2 cellular contexts compared by ENCODE assay signal in genomic region chr4:15116509-15117079, GRCh38.
TF ChIP-seq lines count a peak whose summit lies in the region.

No MANE protein-coding gene starts in this region.

TF ChIP-seq in liver, 16 proteins besides CTCF, POLR2A, EP300 and RAD21 (continued from another document):
- TF ChIP-seq, protein P1, sequence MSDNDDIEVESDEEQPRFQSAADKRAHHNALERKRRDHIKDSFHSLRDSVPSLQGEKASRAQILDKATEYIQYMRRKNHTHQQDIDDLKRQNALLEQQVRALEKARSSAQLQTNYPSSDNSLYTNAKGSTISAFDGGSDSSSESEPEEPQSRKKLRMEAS (IDR thresholded peaks at IDR 0.05): no peak
- TF ChIP-seq FOXA2 (IDR thresholded peaks at IDR 0.05) (no peak), TAF1 (conservative IDR thresholded peaks at IDR 0.05) (no peak), FOXA1 (IDR thresholded peaks at IDR 0.05) (no peak), NR2F2 (IDR thresholded peaks at IDR 0.05) (no peak), EGR1 (IDR thresholded peaks at IDR 0.05; ENCODE audit: low read depth in 2 of 2) (no peak), YY1 (IDR thresholded peaks at IDR 0.05) (peak; percentile 27), HNF4G (IDR thresholded peaks at IDR 0.05) (no peak)
- TF ChIP-seq, protein P2, sequence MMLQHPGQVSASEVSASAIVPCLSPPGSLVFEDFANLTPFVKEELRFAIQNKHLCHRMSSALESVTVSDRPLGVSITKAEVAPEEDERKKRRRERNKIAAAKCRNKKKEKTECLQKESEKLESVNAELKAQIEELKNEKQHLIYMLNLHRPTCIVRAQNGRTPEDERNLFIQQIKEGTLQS (IDR thresholded peaks at IDR 0.05): no peak
- TF ChIP-seq, protein P3, sequence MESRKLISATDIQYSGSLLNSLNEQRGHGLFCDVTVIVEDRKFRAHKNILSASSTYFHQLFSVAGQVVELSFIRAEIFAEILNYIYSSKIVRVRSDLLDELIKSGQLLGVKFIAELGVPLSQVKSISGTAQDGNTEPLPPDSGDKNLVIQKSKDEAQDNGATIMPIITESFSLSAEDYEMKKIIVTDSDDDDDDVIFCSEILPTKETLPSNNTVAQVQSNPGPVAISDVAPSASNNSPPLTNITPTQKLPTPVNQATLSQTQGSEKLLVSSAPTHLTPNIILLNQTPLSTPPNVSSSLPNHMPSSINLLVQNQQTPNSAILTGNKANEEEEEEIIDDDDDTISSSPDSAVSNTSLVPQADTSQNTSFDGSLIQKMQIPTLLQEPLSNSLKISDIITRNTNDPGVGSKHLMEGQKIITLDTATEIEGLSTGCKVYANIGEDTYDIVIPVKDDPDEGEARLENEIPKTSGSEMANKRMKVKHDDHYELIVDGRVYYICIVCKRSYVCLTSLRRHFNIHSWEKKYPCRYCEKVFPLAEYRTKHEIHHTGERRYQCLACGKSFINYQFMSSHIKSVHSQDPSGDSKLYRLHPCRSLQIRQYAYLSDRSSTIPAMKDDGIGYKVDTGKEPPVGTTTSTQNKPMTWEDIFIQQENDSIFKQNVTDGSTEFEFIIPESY (IDR thresholded peaks at IDR 0.05): peak; percentile 33
- TF ChIP-seq, protein P4, sequence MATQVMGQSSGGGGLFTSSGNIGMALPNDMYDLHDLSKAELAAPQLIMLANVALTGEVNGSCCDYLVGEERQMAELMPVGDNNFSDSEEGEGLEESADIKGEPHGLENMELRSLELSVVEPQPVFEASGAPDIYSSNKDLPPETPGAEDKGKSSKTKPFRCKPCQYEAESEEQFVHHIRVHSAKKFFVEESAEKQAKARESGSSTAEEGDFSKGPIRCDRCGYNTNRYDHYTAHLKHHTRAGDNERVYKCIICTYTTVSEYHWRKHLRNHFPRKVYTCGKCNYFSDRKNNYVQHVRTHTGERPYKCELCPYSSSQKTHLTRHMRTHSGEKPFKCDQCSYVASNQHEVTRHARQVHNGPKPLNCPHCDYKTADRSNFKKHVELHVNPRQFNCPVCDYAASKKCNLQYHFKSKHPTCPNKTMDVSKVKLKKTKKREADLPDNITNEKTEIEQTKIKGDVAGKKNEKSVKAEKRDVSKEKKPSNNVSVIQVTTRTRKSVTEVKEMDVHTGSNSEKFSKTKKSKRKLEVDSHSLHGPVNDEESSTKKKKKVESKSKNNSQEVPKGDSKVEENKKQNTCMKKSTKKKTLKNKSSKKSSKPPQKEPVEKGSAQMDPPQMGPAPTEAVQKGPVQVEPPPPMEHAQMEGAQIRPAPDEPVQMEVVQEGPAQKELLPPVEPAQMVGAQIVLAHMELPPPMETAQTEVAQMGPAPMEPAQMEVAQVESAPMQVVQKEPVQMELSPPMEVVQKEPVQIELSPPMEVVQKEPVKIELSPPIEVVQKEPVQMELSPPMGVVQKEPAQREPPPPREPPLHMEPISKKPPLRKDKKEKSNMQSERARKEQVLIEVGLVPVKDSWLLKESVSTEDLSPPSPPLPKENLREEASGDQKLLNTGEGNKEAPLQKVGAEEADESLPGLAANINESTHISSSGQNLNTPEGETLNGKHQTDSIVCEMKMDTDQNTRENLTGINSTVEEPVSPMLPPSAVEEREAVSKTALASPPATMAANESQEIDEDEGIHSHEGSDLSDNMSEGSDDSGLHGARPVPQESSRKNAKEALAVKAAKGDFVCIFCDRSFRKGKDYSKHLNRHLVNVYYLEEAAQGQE (IDR thresholded peaks at IDR 0.05): no peak

TF ChIP-seq in HepG2, 621 proteins besides CTCF, POLR2A, EP300 and RAD21 (continued from another document):
- no peak for TF ChIP-seq KLF6 (CRISPR knock-in tag; IDR thresholded peaks at IDR 0.05)
- TF ChIP-seq, protein P5, sequence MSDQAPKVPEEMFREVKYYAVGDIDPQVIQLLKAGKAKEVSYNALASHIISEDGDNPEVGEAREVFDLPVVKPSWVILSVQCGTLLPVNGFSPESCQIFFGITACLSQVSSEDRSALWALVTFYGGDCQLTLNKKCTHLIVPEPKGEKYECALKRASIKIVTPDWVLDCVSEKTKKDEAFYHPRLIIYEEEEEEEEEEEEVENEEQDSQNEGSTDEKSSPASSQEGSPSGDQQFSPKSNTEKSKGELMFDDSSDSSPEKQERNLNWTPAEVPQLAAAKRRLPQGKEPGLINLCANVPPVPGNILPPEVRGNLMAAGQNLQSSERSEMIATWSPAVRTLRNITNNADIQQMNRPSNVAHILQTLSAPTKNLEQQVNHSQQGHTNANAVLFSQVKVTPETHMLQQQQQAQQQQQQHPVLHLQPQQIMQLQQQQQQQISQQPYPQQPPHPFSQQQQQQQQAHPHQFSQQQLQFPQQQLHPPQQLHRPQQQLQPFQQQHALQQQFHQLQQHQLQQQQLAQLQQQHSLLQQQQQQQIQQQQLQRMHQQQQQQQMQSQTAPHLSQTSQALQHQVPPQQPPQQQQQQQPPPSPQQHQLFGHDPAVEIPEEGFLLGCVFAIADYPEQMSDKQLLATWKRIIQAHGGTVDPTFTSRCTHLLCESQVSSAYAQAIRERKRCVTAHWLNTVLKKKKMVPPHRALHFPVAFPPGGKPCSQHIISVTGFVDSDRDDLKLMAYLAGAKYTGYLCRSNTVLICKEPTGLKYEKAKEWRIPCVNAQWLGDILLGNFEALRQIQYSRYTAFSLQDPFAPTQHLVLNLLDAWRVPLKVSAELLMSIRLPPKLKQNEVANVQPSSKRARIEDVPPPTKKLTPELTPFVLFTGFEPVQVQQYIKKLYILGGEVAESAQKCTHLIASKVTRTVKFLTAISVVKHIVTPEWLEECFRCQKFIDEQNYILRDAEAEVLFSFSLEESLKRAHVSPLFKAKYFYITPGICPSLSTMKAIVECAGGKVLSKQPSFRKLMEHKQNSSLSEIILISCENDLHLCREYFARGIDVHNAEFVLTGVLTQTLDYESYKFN (CRISPR knock-in tag; conservative IDR thresholded peaks at IDR 0.05): no peak
- TF ChIP-seq, protein P6, sequence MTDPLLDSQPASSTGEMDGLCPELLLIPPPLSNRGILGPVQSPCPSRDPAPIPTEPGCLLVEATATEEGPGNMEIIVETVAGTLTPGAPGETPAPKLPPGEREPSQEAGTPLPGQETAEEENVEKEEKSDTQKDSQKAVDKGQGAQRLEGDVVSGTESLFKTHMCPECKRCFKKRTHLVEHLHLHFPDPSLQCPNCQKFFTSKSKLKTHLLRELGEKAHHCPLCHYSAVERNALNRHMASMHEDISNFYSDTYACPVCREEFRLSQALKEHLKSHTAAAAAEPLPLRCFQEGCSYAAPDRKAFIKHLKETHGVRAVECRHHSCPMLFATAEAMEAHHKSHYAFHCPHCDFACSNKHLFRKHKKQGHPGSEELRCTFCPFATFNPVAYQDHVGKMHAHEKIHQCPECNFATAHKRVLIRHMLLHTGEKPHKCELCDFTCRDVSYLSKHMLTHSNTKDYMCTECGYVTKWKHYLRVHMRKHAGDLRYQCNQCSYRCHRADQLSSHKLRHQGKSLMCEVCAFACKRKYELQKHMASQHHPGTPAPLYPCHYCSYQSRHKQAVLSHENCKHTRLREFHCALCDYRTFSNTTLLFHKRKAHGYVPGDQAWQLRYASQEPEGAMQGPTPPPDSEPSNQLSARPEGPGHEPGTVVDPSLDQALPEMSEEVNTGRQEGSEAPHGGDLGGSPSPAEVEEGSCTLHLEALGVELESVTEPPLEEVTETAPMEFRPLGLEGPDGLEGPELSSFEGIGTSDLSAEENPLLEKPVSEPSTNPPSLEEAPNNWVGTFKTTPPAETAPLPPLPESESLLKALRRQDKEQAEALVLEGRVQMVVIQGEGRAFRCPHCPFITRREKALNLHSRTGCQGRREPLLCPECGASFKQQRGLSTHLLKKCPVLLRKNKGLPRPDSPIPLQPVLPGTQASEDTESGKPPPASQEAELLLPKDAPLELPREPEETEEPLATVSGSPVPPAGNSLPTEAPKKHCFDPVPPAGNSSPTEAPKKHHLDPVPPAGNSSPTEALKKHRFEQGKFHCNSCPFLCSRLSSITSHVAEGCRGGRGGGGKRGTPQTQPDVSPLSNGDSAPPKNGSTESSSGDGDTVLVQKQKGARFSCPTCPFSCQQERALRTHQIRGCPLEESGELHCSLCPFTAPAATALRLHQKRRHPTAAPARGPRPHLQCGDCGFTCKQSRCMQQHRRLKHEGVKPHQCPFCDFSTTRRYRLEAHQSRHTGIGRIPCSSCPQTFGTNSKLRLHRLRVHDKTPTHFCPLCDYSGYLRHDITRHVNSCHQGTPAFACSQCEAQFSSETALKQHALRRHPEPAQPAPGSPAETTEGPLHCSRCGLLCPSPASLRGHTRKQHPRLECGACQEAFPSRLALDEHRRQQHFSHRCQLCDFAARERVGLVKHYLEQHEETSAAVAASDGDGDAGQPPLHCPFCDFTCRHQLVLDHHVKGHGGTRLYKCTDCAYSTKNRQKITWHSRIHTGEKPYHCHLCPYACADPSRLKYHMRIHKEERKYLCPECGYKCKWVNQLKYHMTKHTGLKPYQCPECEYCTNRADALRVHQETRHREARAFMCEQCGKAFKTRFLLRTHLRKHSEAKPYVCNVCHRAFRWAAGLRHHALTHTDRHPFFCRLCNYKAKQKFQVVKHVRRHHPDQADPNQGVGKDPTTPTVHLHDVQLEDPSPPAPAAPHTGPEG (CRISPR knock-in tag; IDR thresholded peaks at IDR 0.05): no peak
- no peak for TF ChIP-seq TARDBP (CRISPR knock-in tag; IDR thresholded peaks at IDR 0.05)
- no peak for TF ChIP-seq ZNF672 (CRISPR knock-in tag; IDR thresholded peaks at IDR 0.05)
- no peak for TF ChIP-seq ZNF572 (CRISPR knock-in tag; IDR thresholded peaks at IDR 0.05)
- no peak for TF ChIP-seq RERE (CRISPR knock-in tag; IDR thresholded peaks at IDR 0.05; ENCODE audit: low read depth)
- no peak for TF ChIP-seq ZNF30 (CRISPR knock-in tag; IDR thresholded peaks at IDR 0.05)
- TF ChIP-seq, protein P7, sequence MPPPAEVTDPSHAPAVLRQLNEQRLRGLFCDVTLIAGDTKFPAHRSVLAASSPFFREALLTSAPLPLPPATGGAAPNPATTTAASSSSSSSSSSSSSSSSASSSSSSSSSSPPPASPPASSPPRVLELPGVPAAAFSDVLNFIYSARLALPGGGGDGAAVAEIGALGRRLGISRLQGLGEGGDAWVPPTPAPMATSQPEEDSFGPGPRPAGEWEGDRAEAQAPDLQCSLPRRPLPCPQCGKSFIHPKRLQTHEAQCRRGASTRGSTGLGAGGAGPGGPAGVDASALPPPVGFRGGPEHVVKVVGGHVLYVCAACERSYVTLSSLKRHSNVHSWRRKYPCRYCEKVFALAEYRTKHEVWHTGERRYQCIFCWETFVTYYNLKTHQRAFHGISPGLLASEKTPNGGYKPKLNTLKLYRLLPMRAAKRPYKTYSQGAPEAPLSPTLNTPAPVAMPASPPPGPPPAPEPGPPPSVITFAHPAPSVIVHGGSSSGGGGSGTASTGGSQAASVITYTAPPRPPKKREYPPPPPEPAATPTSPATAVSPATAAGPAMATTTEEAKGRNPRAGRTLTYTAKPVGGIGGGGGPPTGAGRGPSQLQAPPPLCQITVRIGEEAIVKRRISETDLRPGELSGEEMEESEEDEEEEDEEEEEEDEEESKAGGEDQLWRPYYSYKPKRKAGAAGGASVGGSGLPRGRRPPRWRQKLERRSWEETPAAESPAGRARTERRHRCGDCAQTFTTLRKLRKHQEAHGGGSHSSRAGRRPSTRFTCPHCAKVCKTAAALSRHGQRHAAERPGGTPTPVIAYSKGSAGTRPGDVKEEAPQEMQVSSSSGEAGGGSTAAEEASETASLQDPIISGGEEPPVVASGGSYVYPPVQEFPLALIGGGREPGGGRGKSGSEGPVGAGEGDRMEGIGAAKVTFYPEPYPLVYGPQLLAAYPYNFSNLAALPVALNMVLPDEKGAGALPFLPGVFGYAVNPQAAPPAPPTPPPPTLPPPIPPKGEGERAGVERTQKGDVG (CRISPR knock-in tag; IDR thresholded peaks at IDR 0.05; ENCODE audit: borderline replicate concordance): no peak
- TF ChIP-seq KDM5A (IDR thresholded peaks at IDR 0.05; ENCODE audit: borderline replicate concordance, low read length): no peak
- TF ChIP-seq ZNF788 (CRISPR knock-in tag; IDR thresholded peaks at IDR 0.05; ENCODE audit: borderline replicate concordance): no peak
- TF ChIP-seq NKX3-1 (CRISPR knock-in tag; IDR thresholded peaks at IDR 0.05): no peak
